In the genomic region with DNA sequence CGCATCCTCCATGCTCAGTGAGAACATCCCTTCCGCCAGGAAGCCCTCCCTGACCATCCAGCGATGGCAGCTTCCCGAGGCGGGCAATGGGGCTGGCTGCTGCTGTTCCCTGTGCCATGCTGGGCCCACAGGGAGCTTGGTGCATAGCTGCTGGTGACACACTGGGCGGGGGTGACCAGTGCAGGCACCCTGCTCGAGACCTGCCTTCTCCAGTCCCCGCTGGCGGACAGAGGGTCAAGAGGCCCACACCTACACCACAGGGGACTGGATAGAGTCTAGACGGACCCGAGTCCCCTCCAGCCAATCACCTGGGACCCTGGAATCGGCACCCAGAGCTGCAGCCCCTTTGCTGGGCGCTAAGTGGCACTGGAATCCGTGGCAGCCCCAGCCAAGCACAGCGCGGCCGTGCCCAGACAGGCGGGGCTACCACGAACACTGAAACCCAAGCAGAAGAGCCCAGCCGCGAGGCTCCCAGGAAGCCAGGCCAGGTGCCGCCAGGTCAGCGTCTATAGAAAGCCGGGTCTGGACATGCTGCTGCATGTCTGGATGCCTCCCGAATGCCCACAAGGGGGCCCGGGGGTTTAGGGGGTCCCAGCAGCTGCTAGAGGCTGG, we compare ENCODE assay signal across 29 cellular contexts. TPM values are rescaled to one million over a fixed set of nuclear protein-coding genes. Genes with fewer than 3 reads are reported as not detected.
"Had no signal": no experiment of that assay in that cellular context is flagged by ENCODE, and none has a peak within 500 bp of the region (broad histone marks: within the 10 kb centered on the region; RNA-seq: fewer than 3 reads in every experiment).

No MANE protein-coding gene starts in this region.

- H3K27ac Mint-ChIP-seq: activated CD4-positive, alpha-beta T cell treated with anti-CD3 and anti-CD28 coated beads, Interleukin-2, amount 10 ng/mL, durations not matched to agents 24 days and 14 days; activated CD8-positive, alpha-beta memory T cell treated with anti-CD3 and anti-CD28 coated beads, Interleukin-2, amount 10 ng/mL, durations not matched to agents 7 days and 5 days; activated naive CD4-positive, alpha-beta T cell treated with anti-CD3 and anti-CD28 coated beads, Interleukin-2, amount 10 ng/mL, durations not matched to agents 7 days and 5 days; activated naive CD8-positive, alpha-beta T cell treated with anti-CD3 and anti-CD28 coated beads for 36 hours; T-helper 1 cell treated with Interleukin-12 subunit alpha and Interleukin-12 subunit beta and Interleukin-4 antibody, amounts not matched to agents 30 μg/mL and 1 μg/mL, for 36 hours; WTC11 had no signal

- H3K27ac ChIP-seq: body of pancreas, KMS-11 had no signal

- H3K9ac ChIP-seq: KMS-11 had no signal

- H3K4me1 Mint-ChIP-seq: activated CD8-positive, alpha-beta memory T cell treated with anti-CD3 and anti-CD28 coated beads, Interleukin-2, amount 10 ng/mL, durations not matched to agents 7 days and 5 days had no signal

- H3K27me3 ChIP-seq: body of pancreas had no signal

- H3K27me3 Mint-ChIP-seq: activated CD4-positive, alpha-beta T cell treated with anti-CD3 and anti-CD28 coated beads, Interleukin-2, amount 10 ng/mL, durations not matched to agents 24 days and 14 days; activated CD8-positive, alpha-beta memory T cell treated with anti-CD3 and anti-CD28 coated beads, Interleukin-2, amount 10 ng/mL, durations not matched to agents 7 days and 5 days; activated naive CD4-positive, alpha-beta T cell treated with anti-CD3 and anti-CD28 coated beads, Interleukin-2, amount 10 ng/mL, durations not matched to agents 7 days and 5 days; activated naive CD8-positive, alpha-beta T cell treated with anti-CD3 and anti-CD28 coated beads for 36 hours; IgD-negative memory B cell had no signal

- ATAC-seq: activated CD8-positive, alpha-beta memory T cell treated with anti-CD3 and anti-CD28 coated beads, Interleukin-2, amount 10 ng/mL, durations not matched to agents 7 days and 5 days; activated T-cell treated with anti-CD3 and anti-CD28 coated beads, Interleukin-2, amount 50 U/mL, for 4 hours; body of pancreas; Panc1; WTC11 had no signal

- FAIRE-seq: bronchial epithelial cell had no signal

- H3K4me2 ChIP-seq: KMS-11 had no signal

- H3K9me3 ChIP-seq: body of pancreas had no signal

- H3K4me3 Mint-ChIP-seq: activated CD4-positive, alpha-beta T cell treated with anti-CD3 and anti-CD28 coated beads, Interleukin-2, amount 10 ng/mL, durations not matched to agents 24 days and 14 days; activated CD8-positive, alpha-beta memory T cell treated with anti-CD3 and anti-CD28 coated beads, Interleukin-2, amount 10 ng/mL, durations not matched to agents 7 days and 5 days; activated naive CD4-positive, alpha-beta T cell treated with anti-CD3 and anti-CD28 coated beads, Interleukin-2, amount 10 ng/mL, durations not matched to agents 7 days and 5 days; activated naive CD8-positive, alpha-beta T cell treated with anti-CD3 and anti-CD28 coated beads for 36 hours; activated T-cell treated with anti-CD3 and anti-CD28 coated beads, Interleukin-2, amount 50 U/mL, for 4 hours; T-helper 1 cell treated with Interleukin-12 subunit alpha and Interleukin-12 subunit beta and Interleukin-4 antibody, amounts not matched to agents 30 μg/mL and 1 μg/mL, for 36 hours; WTC11 had no signal

- H3K9me3 Mint-ChIP-seq: activated CD4-positive, alpha-beta T cell treated with anti-CD3 and anti-CD28 coated beads, Interleukin-2, amount 10 ng/mL, durations not matched to agents 24 days and 14 days; activated naive CD4-positive, alpha-beta T cell treated with anti-CD3 and anti-CD28 coated beads, Interleukin-2, amount 10 ng/mL, durations not matched to agents 7 days and 5 days; activated naive CD8-positive, alpha-beta T cell treated with anti-CD3 and anti-CD28 coated beads for 36 hours; activated T-cell treated with anti-CD3 and anti-CD28 coated beads, Interleukin-2, amount 50 U/mL, for 4 hours; IgD-negative memory B cell; T-helper 1 cell treated with Interleukin-12 subunit alpha and Interleukin-12 subunit beta and Interleukin-4 antibody, amounts not matched to agents 30 μg/mL and 1 μg/mL, for 36 hours; WTC11 had no signal

- H3K36me3 Mint-ChIP-seq: WTC11 had no signal

- DNase-seq: activated CD4-positive, alpha-beta T cell treated with anti-CD3 and anti-CD28 coated beads, Interleukin-2, amount 10 ng/mL, durations not matched to agents 24 days and 14 days; activated CD4-positive, alpha-beta T cell treated with anti-CD3 and anti-CD28 coated beads, Interleukin-2, amount 50 U/mL, for 48 hours; activated CD4-positive, CD25-positive, alpha-beta regulatory T cell treated with anti-CD3 and anti-CD28 coated beads, Interleukin-2, amount 50 U/mL, for 72 hours; activated CD8-positive, alpha-beta memory T cell treated with anti-CD3 and anti-CD28 coated beads, Interleukin-2, amount 10 ng/mL, durations not matched to agents 7 days and 5 days; activated gamma-delta T cell; activated naive CD4-positive, alpha-beta T cell treated with anti-CD3 and anti-CD28 coated beads, Interleukin-2, amount 10 ng/mL, durations not matched to agents 7 days and 5 days; activated naive CD8-positive, alpha-beta T cell treated with anti-CD3 and anti-CD28 coated beads for 36 hours; activated T-cell treated with anti-CD3 and anti-CD28 coated beads, Interleukin-2, amount 50 U/mL, for 4 hours; anterior cingulate cortex; body of pancreas; central memory CD4-positive, alpha-beta T cell; NCI-H1105; NCI-H1436; NCI-H1694 treated with DMSO at 0.1 percent for 48 hours; NCI-H2029 treated with DMSO at 0.1 percent for 48 hours; NCI-H345; NCI-H510A; NCI-H69; NK-92 treated with Interleukin-12 subunit alpha and Interleukin-12 subunit beta, amount 100 ng/mL, for 24 hours; OCI-M1; RPMI8226; SHP77 treated with DMSO at 0.1 percent for 48 hours had no signal

- H3K4me1 ChIP-seq: body of pancreas had no signal

- H3K4me3 ChIP-seq: body of pancreas had no signal

RNA-seq across cellular contexts. Expression of a gene that starts 9.0 kb away (rescaled TPM):
- total RNA-seq: bronchial epithelial cell, MCF 10A had no signal

RNA-seq across cellular contexts. Expression of a gene that starts 30.4 kb away (rescaled TPM):
- total RNA-seq: bronchial epithelial cell, MCF 10A had no signal
- polyA plus RNA-seq: IgD-negative memory B cell had no signal
